In the genomic region with DNA sequence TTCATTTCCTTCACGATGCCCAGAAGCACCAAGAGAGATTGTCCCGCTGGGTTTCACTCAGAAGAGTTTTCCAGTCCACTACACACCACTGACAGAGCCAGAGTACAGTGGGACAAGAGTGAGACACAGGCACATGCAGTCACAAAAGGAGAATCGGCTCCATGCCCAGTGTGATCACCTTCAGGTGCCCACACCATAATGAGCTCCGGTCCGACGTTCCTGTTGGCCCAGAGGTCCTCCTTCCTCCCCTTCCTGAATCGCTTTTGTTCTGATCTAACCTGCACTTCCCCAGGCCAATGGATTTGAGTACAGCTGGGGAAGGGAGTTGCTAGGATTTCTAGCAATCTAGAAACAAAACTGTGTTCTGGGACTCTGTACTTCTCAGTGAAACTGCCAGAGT, we compare ENCODE assay signal across 1 cellular context.
TF ChIP-seq lines count a peak whose summit lies in the region.

No MANE protein-coding gene starts in this region.

TF ChIP-seq in endothelial cell of umbilical vein, 7 proteins besides CTCF, POLR2A, EP300 and RAD21 (continued from another document):
- no peak for TF ChIP-seq EZH2 (IDR thresholded peaks at IDR 0.05; ENCODE audit: borderline replicate concordance, low read depth, low read length, severe bottlenecking)
- TF ChIP-seq FOS (IDR thresholded peaks at IDR 0.05; ENCODE audit: borderline replicate concordance, insufficient read depth, low read length) = no peak
